Comparison of ENCODE assay signal across 8 cellular contexts in the genomic region with DNA sequence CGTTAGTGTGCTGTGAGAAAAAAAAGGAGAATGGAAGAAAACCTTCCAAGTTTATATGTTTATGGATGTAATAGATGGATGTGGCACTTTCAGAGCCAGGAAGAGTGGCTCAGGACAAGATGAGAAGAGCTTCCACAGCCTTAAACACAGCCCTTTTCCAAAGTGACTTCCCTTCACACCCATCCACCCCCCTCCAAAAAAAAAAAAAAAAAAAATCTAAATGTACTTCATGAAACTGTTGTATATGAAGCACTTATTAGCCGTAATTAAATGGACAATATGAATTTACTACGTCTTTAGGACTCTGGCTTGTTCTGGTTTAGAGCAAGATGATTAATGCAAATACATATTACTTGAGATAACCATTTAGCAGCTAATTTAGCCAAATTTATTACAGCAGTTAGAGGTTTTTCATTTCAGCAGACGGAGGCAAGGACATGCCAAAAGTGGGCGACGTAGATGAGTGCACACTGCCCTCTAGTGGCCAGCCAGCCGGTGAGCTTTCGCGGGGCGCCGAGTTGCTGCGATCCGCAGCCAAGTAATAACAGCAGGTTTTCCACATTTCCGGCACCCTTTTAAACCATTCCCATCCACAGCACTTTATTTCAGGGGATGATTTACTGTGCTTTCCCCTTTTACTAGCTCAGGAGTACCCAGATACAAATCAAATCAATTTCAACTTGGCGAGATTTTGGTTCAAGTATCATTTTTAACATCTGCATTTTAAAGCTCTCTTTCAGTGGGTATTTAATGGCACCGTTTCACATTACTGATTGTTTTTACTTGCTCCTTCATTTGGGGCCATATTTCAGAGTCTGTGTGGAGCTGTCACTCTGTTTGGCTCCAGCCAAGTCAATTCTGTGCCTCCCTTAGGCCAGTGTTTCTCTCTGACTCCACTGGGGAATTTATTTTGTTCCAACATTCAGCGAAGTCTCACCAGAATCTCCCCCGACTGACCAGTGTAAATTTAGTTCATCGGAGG.
DNase-seq lines count a peak whose midpoint lies in the region; ATAC-seq and TF ChIP-seq lines count a peak whose summit lies in the region.

No MANE protein-coding gene starts in this region.

- no peak for TF ChIP-seq POLR2A in heart left ventricle (IDR thresholded peaks at IDR 0.05)

- H3F3A ChIP-seq in GM23338 (replicated peaks; ENCODE audit: low read depth), result no peaks in the 10 kb centered on the region

- H3K4me1 ChIP-seq in GM23338 (ENCODE audit: insufficient read depth) (peaks cover 5% of the 10 kb centered on the region), adipocyte (ENCODE audit: control insufficient read depth, insufficient read depth, low read length) (no peaks in the 10 kb centered on the region), heart left ventricle (peaks cover 0 to 13% (median 2%) of the 10 kb centered on the region in 12 donors)

- no peaks in the 10 kb centered on the region for H3K27me3 ChIP-seq in GM23338 (ENCODE audit: insufficient read depth)
- H3K27me3 ChIP-seq in adipocyte (replicated peaks; ENCODE audit: control insufficient read depth, insufficient read depth, low read length), result no peaks in the 10 kb centered on the region
- H3K27me3 ChIP-seq in heart left ventricle, result no peaks in the 10 kb centered on the region

- H3K4me1 Mint-ChIP-seq in GM23338 (peaks cover 26% of the 10 kb centered on the region), progenitor cell of endocrine pancreas (ENCODE audit: low read depth) (peaks cover 14% of the 10 kb centered on the region)

- H3K9me3 ChIP-seq in adipocyte (ENCODE audit: control insufficient read depth, low read length) (no peaks in the 10 kb centered on the region), heart left ventricle (no peaks in the 10 kb centered on the region)

- intact Hi-C loops in heart left ventricle (cut with DNase I), result loop anchor here (1.0 to 10.0 kb wide), 15 partner anchors 115 to 1216 kb away; a partner anchor contains a TSS

- DNase-seq in DMS114 treated with DMSO at 0.1 percent for 48 hours (lab: John Stamatoyannopoulos, UW; ENCODE audit: unreplicated experiment) (peak; percentile 41), GM23338 (ENCODE audit: low spot score) (peak; percentile 85), NCI-H1092 treated with DMSO at 0.1 percent for 48 hours (lab: John Stamatoyannopoulos, UW) (peak; percentile 90), T follicular helper cell (ENCODE audit: low read depth) (peak; percentile 41), adipocyte (ENCODE audit: low read depth) (peak; percentile 92), heart left ventricle (peak; percentile 73 to 87 (median 79)), progenitor cell of endocrine pancreas (ENCODE audit: low spot score, unreplicated experiment) (peak; percentile 75), ureter (ENCODE audit: low spot score) (peak; percentile 86)

- no peaks in the 10 kb centered on the region for H3K36me3 Mint-ChIP-seq in GM23338 (ENCODE audit: low read depth)
- H3K36me3 Mint-ChIP-seq in progenitor cell of endocrine pancreas (ENCODE audit: insufficient read depth), result no peaks in the 10 kb centered on the region

- TF ChIP-seq CTCF in GM23338 (conservative IDR thresholded peaks at IDR 0.05; ENCODE audit: low read depth in 2 of 2), result peak; percentile 90 to 91
- TF ChIP-seq CTCF in heart left ventricle (IDR thresholded peaks at IDR 0.05), result peak; percentile 91 to 98 (median 96)
- TF ChIP-seq CTCF in progenitor cell of endocrine pancreas (IDR thresholded peaks at IDR 0.05; ENCODE audit: unreplicated experiment), result peak; percentile 92

- H3K4me3 ChIP-seq in GM23338, result no peak overlapping the region
- peak overlapping the region; percentile 67 for H3K4me3 ChIP-seq in adipocyte (ENCODE audit: low read length)
- H3K4me3 ChIP-seq in heart left ventricle, result peak overlapping the region in 9 of 12 donors; percentile 15 to 49 (median 30)

- H3K27me3 Mint-ChIP-seq in GM23338 (ENCODE audit: insufficient read depth, low read depth, poor library complexity) (no peaks in the 10 kb centered on the region), progenitor cell of endocrine pancreas (peaks cover 33% of the 10 kb centered on the region)

- no peak overlapping the region for H3K27ac ChIP-seq in GM23338 (ENCODE audit: low read depth)
- peak overlapping the region in 1 of 12 donors; percentile 32 for H3K27ac ChIP-seq in heart left ventricle

- H3K4me3 Mint-ChIP-seq in GM23338 (no peak overlapping the region), progenitor cell of endocrine pancreas (ENCODE audit: low read depth) (no peak overlapping the region)

- H3K9me3 Mint-ChIP-seq in GM23338, result no peaks in the 10 kb centered on the region
- no peaks in the 10 kb centered on the region for H3K9me3 Mint-ChIP-seq in progenitor cell of endocrine pancreas (ENCODE audit: low read depth)

- H3K9ac ChIP-seq in adipocyte (ENCODE audit: low read length), result no peak overlapping the region

- H2AFZ ChIP-seq in GM23338, result no peak overlapping the region

- H3K27ac Mint-ChIP-seq in GM23338 (no peak overlapping the region), progenitor cell of endocrine pancreas (no peak overlapping the region)

- ATAC-seq in GM23338, result peak; percentile 91
- ATAC-seq in heart left ventricle, result peak; percentile 72 to 94 (median 87)

- H3K36me3 ChIP-seq in GM23338 (ENCODE audit: insufficient read depth) (no peaks in the 10 kb centered on the region), adipocyte (ENCODE audit: control insufficient read depth, insufficient read depth, low read length, severe bottlenecking) (no peaks in the 10 kb centered on the region), heart left ventricle (no peaks in the 10 kb centered on the region)

- H4K20me1 ChIP-seq in GM23338 (replicated peaks; ENCODE audit: insufficient read depth), result no peaks in the 10 kb centered on the region

- H3K9me2 ChIP-seq in GM23338 (ENCODE audit: insufficient read depth), result no peaks in the 10 kb centered on the region

- H3K4me2 ChIP-seq in GM23338, result no peak overlapping the region

- H3K79me2 ChIP-seq in GM23338 (replicated peaks; ENCODE audit: insufficient read depth), result no peaks in the 10 kb centered on the region

- 17 to 20% (median 18%) methylated on average over 19 of the region's 19 CpGs for WGBS in heart left ventricle, 4 donors

TF ChIP-seq in GM23338, 12 proteins besides CTCF, POLR2A, EP300 and RAD21 (continues in another document):
- TF ChIP-seq STAT1 (IDR thresholded peaks at IDR 0.05; ENCODE audit: unreplicated experiment) (no peak), POLR2AphosphoS5 (IDR thresholded peaks at IDR 0.05; ENCODE audit: low read depth) (no peak), JUNB (IDR thresholded peaks at IDR 0.05; ENCODE audit: unreplicated experiment) (no peak), ZNF331 (CRISPR knock-in tag; IDR thresholded peaks at IDR 0.05; ENCODE audit: low read depth) (no peak)
- TF ChIP-seq, protein P1, sequence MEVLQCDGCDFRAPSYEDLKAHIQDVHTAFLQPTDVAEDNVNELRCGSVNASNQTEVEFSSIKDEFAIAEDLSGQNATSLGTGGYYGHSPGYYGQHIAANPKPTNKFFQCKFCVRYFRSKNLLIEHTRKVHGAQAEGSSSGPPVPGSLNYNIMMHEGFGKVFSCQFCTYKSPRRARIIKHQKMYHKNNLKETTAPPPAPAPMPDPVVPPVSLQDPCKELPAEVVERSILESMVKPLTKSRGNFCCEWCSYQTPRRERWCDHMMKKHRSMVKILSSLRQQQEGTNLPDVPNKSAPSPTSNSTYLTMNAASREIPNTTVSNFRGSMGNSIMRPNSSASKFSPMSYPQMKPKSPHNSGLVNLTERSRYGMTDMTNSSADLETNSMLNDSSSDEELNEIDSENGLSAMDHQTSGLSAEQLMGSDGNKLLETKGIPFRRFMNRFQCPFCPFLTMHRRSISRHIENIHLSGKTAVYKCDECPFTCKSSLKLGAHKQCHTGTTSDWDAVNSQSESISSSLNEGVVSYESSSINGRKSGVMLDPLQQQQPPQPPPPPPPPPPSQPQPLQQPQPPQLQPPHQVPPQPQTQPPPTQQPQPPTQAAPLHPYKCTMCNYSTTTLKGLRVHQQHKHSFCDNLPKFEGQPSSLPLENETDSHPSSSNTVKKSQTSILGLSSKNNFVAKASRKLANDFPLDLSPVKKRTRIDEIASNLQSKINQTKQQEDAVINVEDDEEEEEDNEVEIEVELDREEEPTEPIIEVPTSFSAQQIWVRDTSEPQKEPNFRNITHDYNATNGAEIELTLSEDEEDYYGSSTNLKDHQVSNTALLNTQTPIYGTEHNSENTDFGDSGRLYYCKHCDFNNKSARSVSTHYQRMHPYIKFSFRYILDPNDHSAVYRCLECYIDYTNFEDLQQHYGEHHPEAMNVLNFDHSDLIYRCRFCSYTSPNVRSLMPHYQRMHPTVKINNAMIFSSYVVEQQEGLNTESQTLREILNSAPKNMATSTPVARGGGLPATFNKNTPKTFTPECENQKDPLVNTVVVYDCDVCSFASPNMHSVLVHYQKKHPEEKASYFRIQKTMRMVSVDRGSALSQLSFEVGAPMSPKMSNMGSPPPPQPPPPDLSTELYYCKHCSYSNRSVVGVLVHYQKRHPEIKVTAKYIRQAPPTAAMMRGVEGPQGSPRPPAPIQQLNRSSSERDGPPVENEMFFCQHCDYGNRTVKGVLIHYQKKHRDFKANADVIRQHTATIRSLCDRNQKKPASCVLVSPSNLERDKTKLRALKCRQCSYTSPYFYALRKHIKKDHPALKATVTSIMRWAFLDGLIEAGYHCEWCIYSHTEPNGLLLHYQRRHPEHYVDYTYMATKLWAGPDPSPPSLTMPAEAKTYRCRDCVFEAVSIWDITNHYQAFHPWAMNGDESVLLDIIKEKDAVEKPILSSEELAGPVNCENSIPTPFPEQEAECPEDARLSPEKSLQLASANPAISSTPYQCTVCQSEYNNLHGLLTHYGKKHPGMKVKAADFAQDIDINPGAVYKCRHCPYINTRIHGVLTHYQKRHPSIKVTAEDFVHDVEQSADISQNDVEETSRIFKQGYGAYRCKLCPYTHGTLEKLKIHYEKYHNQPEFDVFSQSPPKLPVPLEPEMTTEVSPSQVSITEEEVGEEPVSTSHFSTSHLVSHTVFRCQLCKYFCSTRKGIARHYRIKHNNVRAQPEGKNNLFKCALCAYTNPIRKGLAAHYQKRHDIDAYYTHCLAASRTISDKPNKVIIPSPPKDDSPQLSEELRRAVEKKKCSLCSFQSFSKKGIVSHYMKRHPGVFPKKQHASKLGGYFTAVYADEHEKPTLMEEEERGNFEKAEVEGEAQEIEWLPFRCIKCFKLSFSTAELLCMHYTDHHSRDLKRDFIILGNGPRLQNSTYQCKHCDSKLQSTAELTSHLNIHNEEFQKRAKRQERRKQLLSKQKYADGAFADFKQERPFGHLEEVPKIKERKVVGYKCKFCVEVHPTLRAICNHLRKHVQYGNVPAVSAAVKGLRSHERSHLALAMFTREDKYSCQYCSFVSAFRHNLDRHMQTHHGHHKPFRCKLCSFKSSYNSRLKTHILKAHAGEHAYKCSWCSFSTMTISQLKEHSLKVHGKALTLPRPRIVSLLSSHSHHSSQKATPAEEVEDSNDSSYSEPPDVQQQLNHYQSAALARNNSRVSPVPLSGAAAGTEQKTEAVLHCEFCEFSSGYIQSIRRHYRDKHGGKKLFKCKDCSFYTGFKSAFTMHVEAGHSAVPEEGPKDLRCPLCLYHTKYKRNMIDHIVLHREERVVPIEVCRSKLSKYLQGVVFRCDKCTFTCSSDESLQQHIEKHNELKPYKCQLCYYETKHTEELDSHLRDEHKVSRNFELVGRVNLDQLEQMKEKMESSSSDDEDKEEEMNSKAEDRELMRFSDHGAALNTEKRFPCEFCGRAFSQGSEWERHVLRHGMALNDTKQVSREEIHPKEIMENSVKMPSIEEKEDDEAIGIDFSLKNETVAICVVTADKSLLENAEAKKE (CRISPR knock-in tag; IDR thresholded peaks at IDR 0.05), result no peak

Comparison
In these comparisons a context has a peak if more than half of its experiments do, and no peak if none do; other contexts are left out.
1. DNase-seq: peak in every context shown above with its lines; median percentile 92 in adipocyte; 90 in NCI-H1092 treated with DMSO at 0.1 percent for 48 hours; 86 in ureter; 85 in GM23338; 79 in heart left ventricle; 75 in progenitor cell of endocrine pancreas; 41 in DMS114 treated with DMSO at 0.1 percent for 48 hours; 41 in T follicular helper cell.